ENCODE assay signal across 9 cellular contexts in genomic region chr11:2382927-2383822, GRCh38. TPM values are rescaled to one million over a fixed set of nuclear protein-coding genes. Genes with fewer than 3 reads are reported as not detected.
A peak's percentile ranks its signal among the peaks of the same experiment; 100 is the strongest.
DNase-seq lines count a peak whose midpoint lies in the region; ATAC-seq and TF ChIP-seq lines count a peak whose summit lies in the region.
"Had no signal": no experiment of that assay in that cellular context is flagged by ENCODE, and none has a peak within 500 bp of the region (broad histone marks: within the 10 kb centered on the region; RNA-seq: fewer than 3 reads in every experiment).

No MANE protein-coding gene starts in this region.

- BruUV-seq in MCF 10A (replicated peaks; lab: Mats Ljungman, UMichigan) = no TSS peak

- peaks cover 8% of the 10 kb centered on the region for H3K36me3 Mint-ChIP-seq in MCF 10A (ENCODE audit: insufficient read depth, unreplicated experiment)

- WGBS in aorta, 2 donors = 22 to 24% methylated on average over 25 of the region's 25 CpGs

- H3K27me3 Mint-ChIP-seq in MCF 10A (ENCODE audit: insufficient read depth, unreplicated experiment) = no peaks in the 10 kb centered on the region

- H3K4me3 ChIP-seq in breast epithelium = peak overlapping the region in 2 of 3 donors; percentile 16 to 55
- peak overlapping the region; percentile 49 for H3K4me3 ChIP-seq in coronary artery
- H3K4me3 ChIP-seq in mucosa of descending colon = no peak overlapping the region
- no peak overlapping the region for H3K4me3 ChIP-seq in aorta (ENCODE audit: low read length in 2 of 2)

- CTCF ChIA-PET in MCF 10A (lab: Yijun Ruan, JAX) = interaction anchor here (1.0 to 1.5 kb wide), 6 partner anchors 17 to 78 kb away, joined by 3 to 6 read pairs (median 4); partner anchors contain the start of gene TSSC4

- intact Hi-C loops in breast epithelium (cut with DNase I; ENCODE audit: low total_unique reads) (no loop called here), MCF 10A (cut with micrococcal nuclease) (no loop called here), mucosa of descending colon (cut with DNase I, micrococcal nuclease) (no loop called here), aorta (cut with DNase I) (loop anchor here in 1 of 2 donors (2.0 kb wide), 1 partner anchor 18 kb away; the partner anchor contains the start of gene TSSC4)

- H3K4me1 ChIP-seq in breast epithelium (peaks cover 63 to 79% of the 10 kb centered on the region in 2 donors), mucosa of descending colon (ENCODE audit: low read depth) (peaks cover 62% of the 10 kb centered on the region), aorta (ENCODE audit: control insufficient read depth in 1 of 2, insufficient read depth in 2 of 2, low read length in 2 of 2) (no peaks in the 10 kb centered on the region)

- no peak for DNase-seq in breast epithelium (ENCODE audit: low spot score in 2 of 2)
- no peak for DNase-seq in MCF 10A (ENCODE audit: unreplicated experiment)
- DNase-seq in coronary artery (ENCODE audit: low spot score) = no peak
- DNase-seq in mucosa of descending colon = peak; percentile 42 to 72 (median 55)
- DNase-seq in aorta = peak in 1 of 2 donors; percentile 84
- DNase-seq in DMS 273 (lab: John Stamatoyannopoulos, UW; ENCODE audit: unreplicated experiment) = no peak
- no peak for DNase-seq in kidney tubule cell (ENCODE audit: low spot score)
- DNase-seq: NCI-H524 treated with DMSO at 0.1 percent for 48 hours had no signal

- no peak for TF ChIP-seq CTCF in breast epithelium (IDR thresholded peaks at IDR 0.05)
- no peak for TF ChIP-seq CTCF in MCF 10A (IDR thresholded peaks at IDR 0.05; ENCODE audit: unreplicated experiment)
- TF ChIP-seq CTCF in coronary artery (IDR thresholded peaks at IDR 0.05) = no peak
- no peak for TF ChIP-seq CTCF in mucosa of descending colon (IDR thresholded peaks at IDR 0.05)

- peaks cover 13% of the 10 kb centered on the region for H3K4me1 Mint-ChIP-seq in MCF 10A (ENCODE audit: insufficient read depth, unreplicated experiment)

- TF ChIP-seq POLR2A in breast epithelium (IDR thresholded peaks at IDR 0.05) = no peak

- H3K27me3 ChIP-seq in breast epithelium (no peaks in the 10 kb centered on the region), aorta (ENCODE audit: control insufficient read depth in 1 of 2, insufficient read depth in 2 of 2, low read length in 1 of 2) (no peaks in the 10 kb centered on the region)

- no peak overlapping the region for H3K27ac Mint-ChIP-seq in MCF 10A (ENCODE audit: low read depth, unreplicated experiment)

- POLR2A ChIA-PET in MCF 10A (lab: Yijun Ruan, JAX) = no interaction called here

- H3K4me3 Mint-ChIP-seq in MCF 10A (ENCODE audit: unreplicated experiment) = no peak overlapping the region

- H3K27ac ChIP-seq in breast epithelium = peak overlapping the region; percentile 98 to 100
- peak overlapping the region; percentile 95 to 100 for H3K27ac ChIP-seq in coronary artery
- peak overlapping the region; percentile 34 to 62 for H3K27ac ChIP-seq in aorta (ENCODE audit: low read depth in 1 of 2, low read length in 2 of 2)

- H3K9me3 ChIP-seq in breast epithelium (no peaks in the 10 kb centered on the region), mucosa of descending colon (no peaks in the 10 kb centered on the region), aorta (ENCODE audit: control insufficient read depth, low read length) (no peaks in the 10 kb centered on the region)

- no peaks in the 10 kb centered on the region for H3K9me3 Mint-ChIP-seq in MCF 10A (ENCODE audit: unreplicated experiment)

- no peak for ATAC-seq in mucosa of descending colon
- peak; percentile 15 for ATAC-seq in aorta (ENCODE audit: low FRiP score)
- no peak for ATAC-seq in HG03432 (IDR thresholded peaks at IDR 0.05; ENCODE audit: unreplicated experiment)

- H3K36me3 ChIP-seq in breast epithelium (no peaks in the 10 kb centered on the region), mucosa of descending colon (ENCODE audit: low read depth) (no peaks in the 10 kb centered on the region), aorta (ENCODE audit: control insufficient read depth in 1 of 2, insufficient read depth in 2 of 2, low read length in 1 of 2) (no peaks in the 10 kb centered on the region)

RNA-seq across cellular contexts. Expression of gene CD81, which starts 6.1 kb away (rescaled TPM):
- total RNA-seq in breast epithelium = 100 to 1,000 TPM; 311 to 770 (median 330) TPM
- total RNA-seq in MCF 10A (2022) = 183 and 187 TPM in 2 replicates
- 100 to 1,000 TPM in 2 of 3 donors, 10 to 100 TPM in 1; 98.7 to 551 (median 186) TPM for total RNA-seq in mucosa of descending colon
- 100 to 1,000 TPM; 538 to 620 TPM for total RNA-seq in aorta
- 100 to 1,000 TPM; 363 to 784 TPM for polyA plus RNA-seq in aorta

RNA-seq across cellular contexts. Expression of gene TSSC4, which starts 17.4 kb away (rescaled TPM):
- total RNA-seq in breast epithelium = 10 to 100 TPM; 36.8 to 44.9 (median 37.2) TPM
- 69.9 and 70.3 TPM in 2 replicates for total RNA-seq in MCF 10A (2022)
- total RNA-seq in mucosa of descending colon = 10 to 100 TPM; 33.9 to 58.8 (median 39.2) TPM
- total RNA-seq in aorta = 10 to 100 TPM; 35.2 to 44.3 TPM
- 10 to 100 TPM; 42.9 to 64.4 TPM for polyA plus RNA-seq in aorta

Comparison
In these comparisons a context has a peak if more than half of its experiments do, and no peak if none do; other contexts are left out.
1. DNase-seq: peak in mucosa of descending colon (3 of 3); none in breast epithelium (0 of 2), MCF 10A (single experiment), coronary artery (single experiment), DMS 273 (single experiment) and kidney tubule cell (single experiment).
2. H3K27ac ChIP-seq: peak in every context shown above with its lines; median percentile 99 in breast epithelium; 98 in coronary artery; 48 in aorta.
3. H3K4me3 ChIP-seq: peak in breast epithelium (2 of 3) and coronary artery (single experiment); none in mucosa of descending colon (single experiment) and aorta (0 of 2).